In the genomic region with DNA sequence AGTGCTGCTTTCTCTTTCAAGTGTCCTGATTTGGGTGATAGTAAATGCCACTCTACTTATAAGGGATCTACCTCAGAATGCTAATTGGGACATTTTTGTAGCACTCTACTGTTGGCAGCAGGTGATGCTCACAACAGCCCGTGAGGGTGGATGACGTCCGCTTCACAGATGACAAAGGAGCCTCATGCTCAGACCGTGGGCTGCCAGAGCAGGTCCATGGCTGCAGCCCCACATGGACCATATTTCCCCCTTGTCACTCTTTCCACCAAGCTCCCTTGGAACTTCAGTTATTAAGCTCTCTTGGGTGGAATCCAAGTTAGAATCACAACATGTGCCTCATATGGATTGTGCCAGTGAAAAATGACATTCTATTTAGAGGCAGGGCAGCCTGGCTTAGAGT, we compare ENCODE assay signal across 29 cellular contexts. TPM values are rescaled to one million over a fixed set of nuclear protein-coding genes. Genes with fewer than 3 reads are reported as not detected.
"Had no signal": no experiment of that assay in that cellular context is flagged by ENCODE, and none has a peak within 500 bp of the region (broad histone marks: within the 10 kb centered on the region; RNA-seq: fewer than 3 reads in every experiment).

No MANE protein-coding gene starts in this region.

- DNase-seq: activated CD4-positive, alpha-beta memory T cell treated with anti-CD3 and anti-CD28 coated beads, Interleukin-2, amount 10 ng/mL, durations not matched to agents 7 days and 5 days; activated CD4-positive, alpha-beta T cell treated with anti-CD3 and anti-CD28 coated beads, Interleukin-2, amount 10 ng/mL, durations not matched to agents 24 days and 14 days; activated CD4-positive, CD25-positive, alpha-beta regulatory T cell treated with anti-CD3 and anti-CD28 coated beads, Interleukin-2, amount 50 U/mL, for 72 hours; activated CD8-positive, alpha-beta memory T cell treated with anti-CD3 and anti-CD28 coated beads, Interleukin-2, amount 50 U/mL, for 48 hours; activated naive CD8-positive, alpha-beta T cell treated with anti-CD3 and anti-CD28 coated beads, Interleukin-2, amount 50 U/mL, for 24 hours; activated T-cell treated with anti-CD3 and anti-CD28 coated beads, Interleukin-2, amount 50 U/mL, for 24 hours; effector memory CD4-positive, alpha-beta T cell; foreskin fibroblast; heart left ventricle; immature natural killer cell; kidney; left colon; lower lobe of right lung; mesenchymal stem cell; natural killer cell; occipital lobe; right lobe of liver; stimulated activated CD4-positive, alpha-beta T cell treated with anti-CD3 and anti-CD28 coated beads, Interleukin-12 subunit alpha, Interleukin-12 subunit beta, amount 100 ng/mL, for 4 hours; stimulated activated CD4-positive, alpha-beta T cell treated with anti-CD3 and anti-CD28 coated beads, Interleukin-4, amount 100 ng/mL, for 1 hour; stimulated activated naive CD8-positive, alpha-beta T cell treated with anti-CD3 and anti-CD28 coated beads, Interleukin-15, Interleukin-2, amounts not matched to agents 100 U/mL and 50 U/mL, for 24 hours; T-helper 2 cell had no signal

- H2AFZ ChIP-seq: neural progenitor cell, parathyroid adenoma had no signal

- H3K9me3 ChIP-seq: breast epithelium, heart left ventricle, lower lobe of right lung, right lobe of liver, thoracic aorta had no signal

- H3K4me2 ChIP-seq: neural progenitor cell had no signal

- H3K36me3 ChIP-seq: breast epithelium, lower lobe of right lung, neural progenitor cell, right lobe of liver, thoracic aorta had no signal

- H3K27ac ChIP-seq: breast epithelium, coronary artery, heart left ventricle, lower lobe of right lung, neural progenitor cell, parathyroid adenoma, right lobe of liver, skin epidermis, thoracic aorta had no signal

- ATAC-seq: activated naive CD8-positive, alpha-beta T cell treated with anti-CD3 and anti-CD28 coated beads, Interleukin-2, amount 50 U/mL, for 24 hours; heart left ventricle; left colon; lower lobe of right lung; natural killer cell; right lobe of liver; stimulated activated naive CD8-positive, alpha-beta T cell treated with anti-CD3 and anti-CD28 coated beads, Interleukin-15, Interleukin-2, amounts not matched to agents 100 U/mL and 50 U/mL, for 24 hours had no signal

- H3K4me1 ChIP-seq: breast epithelium, heart left ventricle, lower lobe of right lung, neural progenitor cell, parathyroid adenoma, right lobe of liver had no signal

- H3K9ac ChIP-seq: neural progenitor cell, parathyroid adenoma had no signal

- H3K4me3 ChIP-seq: breast epithelium, coronary artery, dorsolateral prefrontal cortex, heart left ventricle, lower lobe of right lung, neural progenitor cell, right lobe of liver, skin epidermis, thoracic aorta had no signal

- H3K27me3 ChIP-seq: breast epithelium, dorsolateral prefrontal cortex, heart left ventricle, neural progenitor cell, right lobe of liver had no signal

RNA-seq across cellular contexts. Expression of a gene that starts 33.3 kb away (rescaled TPM):
- total RNA-seq: activated CD4-positive, alpha-beta memory T cell treated with anti-CD3 and anti-CD28 coated beads, Interleukin-2, amount 10 ng/mL, durations not matched to agents 7 days and 5 days; activated CD4-positive, alpha-beta T cell treated with anti-CD3 and anti-CD28 coated beads, Interleukin-2, amount 10 ng/mL, durations not matched to agents 24 days and 14 days; breast epithelium; epithelial cell of proximal tubule; kidney; left colon; lower lobe of right lung; natural killer cell; right lobe of liver; thoracic aorta had no signal
- polyA plus RNA-seq: immature natural killer cell had no signal
